Comparison of ENCODE assay signal across 11 cellular contexts in the genomic region with DNA sequence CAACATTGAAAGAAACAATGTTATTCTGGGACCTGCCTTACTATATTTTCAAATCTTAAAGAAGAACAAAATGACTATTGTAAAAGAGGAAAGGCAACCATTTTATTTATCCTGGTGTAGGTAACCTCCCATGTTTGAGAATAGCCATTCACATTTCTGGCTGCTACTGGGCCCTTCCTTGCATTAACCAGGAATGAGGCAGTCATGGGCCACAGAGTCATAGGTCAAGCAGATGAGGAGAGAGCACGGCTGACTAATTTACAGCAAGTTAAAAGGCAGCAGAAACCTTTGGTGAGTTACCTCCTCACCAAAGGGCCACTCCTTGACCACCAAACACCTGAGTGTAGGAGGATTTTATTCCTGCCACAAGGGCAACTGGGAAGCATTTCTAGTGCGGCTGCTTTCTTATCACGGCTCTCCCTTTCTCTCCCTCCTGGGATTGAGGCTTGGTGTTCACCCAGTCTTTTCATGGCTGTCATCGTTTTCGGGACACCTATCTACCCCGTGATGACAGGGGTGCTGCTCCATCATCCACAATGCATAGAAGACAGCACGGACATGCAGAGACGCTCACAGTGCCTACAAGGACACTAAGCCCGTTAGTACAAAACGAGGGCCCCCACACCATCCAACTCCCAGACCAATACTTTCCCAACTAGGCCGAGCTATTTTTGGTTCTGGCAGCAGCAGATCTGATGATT. TPM values are rescaled to one million over a fixed set of nuclear protein-coding genes. Genes with fewer than 3 reads are reported as not detected.
"Had no signal": no experiment of that assay in that cellular context is flagged by ENCODE, and none has a peak within 500 bp of the region (broad histone marks: within the 10 kb centered on the region; RNA-seq: fewer than 3 reads in every experiment).

No MANE protein-coding gene starts in this region.

- ATAC-seq: body of pancreas, left lobe of liver had no signal

- H3K4me1 ChIP-seq: adrenal gland had no signal

- H3K36me3 ChIP-seq: adrenal gland, thoracic aorta had no signal

- DNase-seq: activated CD4-positive, alpha-beta T cell treated with anti-CD3 and anti-CD28 coated beads, Interleukin-2, amount 10 ng/mL, durations not matched to agents 7 days and 5 days; activated CD4-positive, CD25-positive, alpha-beta regulatory T cell; activated naive CD4-positive, alpha-beta T cell treated with anti-CD3 and anti-CD28 coated beads, Interleukin-2, amount 50 U/mL, for 16 hours; adrenal gland; body of pancreas; dorsolateral prefrontal cortex; mesenchymal stem cell; stimulated activated CD4-positive, alpha-beta T cell treated with anti-CD3 and anti-CD28 coated beads, Interleukin-4, amount 100 ng/mL, for 1 hour; stimulated activated CD8-positive, alpha-beta memory T cell treated with anti-CD3 and anti-CD28 coated beads, Interleukin-4, amount 100 ng/mL, for 48 hours had no signal

- H3K27ac ChIP-seq: adrenal gland, body of pancreas, dorsolateral prefrontal cortex, thoracic aorta had no signal

- H3K9me3 ChIP-seq: adrenal gland, body of pancreas, thoracic aorta had no signal

- H3K4me3 ChIP-seq: adrenal gland, body of pancreas, dorsolateral prefrontal cortex, thoracic aorta had no signal

- H3K27me3 ChIP-seq: adrenal gland, body of pancreas had no signal

RNA-seq across cellular contexts. Expression of a gene that starts 4.4 kb away (rescaled TPM):
- total RNA-seq: activated CD4-positive, alpha-beta T cell treated with anti-CD3 and anti-CD28 coated beads, Interleukin-2, amount 10 ng/mL, durations not matched to agents 7 days and 5 days had no signal
